Comparison of ENCODE assay signal across 15 cellular contexts in the genomic region with DNA sequence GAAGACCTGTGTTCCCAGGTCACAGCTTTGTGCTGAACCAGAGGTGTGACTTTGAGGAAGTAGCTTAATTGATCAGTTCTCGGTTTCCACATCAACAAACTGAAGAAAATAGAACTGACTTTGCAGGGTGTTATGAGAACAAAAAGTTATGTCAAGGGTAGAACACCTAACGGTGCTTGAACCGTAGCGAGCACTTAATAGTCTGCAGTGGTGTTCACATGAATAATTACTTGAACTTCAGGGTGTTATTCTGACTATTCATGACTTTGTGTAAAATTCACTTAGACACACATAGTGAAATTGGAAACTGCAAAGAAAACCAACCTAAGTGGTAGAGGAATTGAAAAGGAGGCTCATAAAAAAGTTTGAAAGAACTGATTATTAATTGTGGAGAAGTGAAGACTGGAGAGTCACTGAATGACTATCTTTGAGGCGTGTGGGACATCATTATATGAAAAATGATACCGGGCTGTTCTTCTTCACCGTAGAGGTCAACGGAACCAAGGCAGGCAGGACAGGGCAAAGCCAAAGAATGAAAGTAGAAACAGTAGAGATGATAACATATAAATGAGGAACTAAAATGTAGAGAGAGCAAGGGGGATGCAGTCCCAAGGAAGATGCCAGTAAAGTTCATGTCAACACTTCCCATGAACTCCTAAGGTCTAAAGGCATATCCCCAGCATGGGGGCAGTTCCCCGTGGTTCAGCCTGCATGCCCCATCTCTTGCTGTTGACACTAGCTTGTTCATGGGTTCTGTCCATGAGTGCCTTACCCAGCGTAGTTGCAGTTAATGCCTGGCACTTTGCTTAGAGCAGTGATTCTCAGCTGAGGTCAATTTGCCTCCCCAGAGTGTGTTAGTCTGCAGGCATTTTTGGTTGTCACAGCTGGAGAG.
A peak's percentile ranks its signal among the peaks of the same experiment; 100 is the strongest.
DNase-seq lines count a peak whose midpoint lies in the region; ATAC-seq, FAIRE-seq and TF ChIP-seq lines count a peak whose summit lies in the region.
"Had no signal": no experiment of that assay in that cellular context is flagged by ENCODE, and none has a peak within 500 bp of the region (broad histone marks: within the 10 kb centered on the region; RNA-seq: fewer than 3 reads in every experiment).

No MANE protein-coding gene starts in this region.

- H3K9me3 ChIP-seq in transverse colon: no peaks in the 10 kb centered on the region
- H3K9me3 ChIP-seq: vagina had no signal

- no peak for TF ChIP-seq CTCF in transverse colon (IDR thresholded peaks at IDR 0.05)

- H3K27me3 ChIP-seq in transverse colon: no peaks in the 10 kb centered on the region
- H3K27me3 ChIP-seq: vagina had no signal

- DNase-seq in HTR-8/SVneo (ENCODE audit: insufficient read length, low spot score) (no peak), GM03348 (ENCODE audit: low spot score) (no peak), transverse colon (no peak), NCI-H2107 treated with DMSO at 0.1 percent for 48 hours (lab: John Stamatoyannopoulos, UW; ENCODE audit: unreplicated experiment) (no peak), T1000 (lab: John Stamatoyannopoulos, UW) (no peak)
- DNase-seq: mesenchymal stem cell, NCI-H1694 treated with DMSO at 0.1 percent for 48 hours had no signal

- in situ Hi-C loops in transverse colon (cut with MboI; ENCODE audit: low pct_ligation_motif_present in 1 of 4, low pct_unique_long_range_greater_than_20kb in 1 of 4, low sequenced_read_pairs in 3 of 4): no loop called here

- ATAC-seq in GM18517 (IDR thresholded peaks at IDR 0.05; ENCODE audit: unreplicated experiment) (peak; percentile 65), GM21390 (IDR thresholded peaks at IDR 0.05; ENCODE audit: unreplicated experiment) (peak; percentile 78), HG02970 (IDR thresholded peaks at IDR 0.05; ENCODE audit: low FRiP score, unreplicated experiment) (peak; percentile 38)
- ATAC-seq: Panc1 had no signal

- peaks cover 0 to 13% (median 2%) of the 10 kb centered on the region in 4 donors for H3K36me3 ChIP-seq in transverse colon

- FAIRE-seq in HTR-8/SVneo (lab: Jason Lieb, UNC): peak; percentile 48
- FAIRE-seq: endometrium, TTC549 had no signal

- no peak for TF ChIP-seq POLR2A in transverse colon (IDR thresholded peaks at IDR 0.05)

- intact Hi-C loops in transverse colon (cut with DNase I; ENCODE audit: low total_unique reads): no loop called here

- H3K27ac ChIP-seq in transverse colon: no peak overlapping the region
- H3K27ac ChIP-seq: C4-2B, vagina had no signal

- no peak overlapping the region for H3K4me3 ChIP-seq in transverse colon
- H3K4me3 ChIP-seq: vagina had no signal

- 76 to 89% methylated on average over 8 to 10 of the region's 10 CpGs for WGBS in transverse colon (ENCODE audit: low coverage in 1 of 2), 2 donors

- TF ChIP-seq EP300 in transverse colon (IDR thresholded peaks at IDR 0.05; ENCODE audit: low read depth): no peak

- H3K4me1 ChIP-seq in transverse colon: no peaks in the 10 kb centered on the region
- H3K4me1 ChIP-seq: vagina had no signal
